1 cellular context compared by ENCODE assay signal in genomic region chr1:99681583-99681982, GRCh38.
TF ChIP-seq lines count a peak whose summit lies in the region.

No MANE protein-coding gene starts in this region.

TF ChIP-seq in GM23338, 12 proteins besides CTCF, POLR2A, EP300 and RAD21 (continued from another document):
- TF ChIP-seq, protein P1, sequence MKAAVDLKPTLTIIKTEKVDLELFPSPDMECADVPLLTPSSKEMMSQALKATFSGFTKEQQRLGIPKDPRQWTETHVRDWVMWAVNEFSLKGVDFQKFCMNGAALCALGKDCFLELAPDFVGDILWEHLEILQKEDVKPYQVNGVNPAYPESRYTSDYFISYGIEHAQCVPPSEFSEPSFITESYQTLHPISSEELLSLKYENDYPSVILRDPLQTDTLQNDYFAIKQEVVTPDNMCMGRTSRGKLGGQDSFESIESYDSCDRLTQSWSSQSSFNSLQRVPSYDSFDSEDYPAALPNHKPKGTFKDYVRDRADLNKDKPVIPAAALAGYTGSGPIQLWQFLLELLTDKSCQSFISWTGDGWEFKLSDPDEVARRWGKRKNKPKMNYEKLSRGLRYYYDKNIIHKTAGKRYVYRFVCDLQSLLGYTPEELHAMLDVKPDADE (IDR thresholded peaks at IDR 0.05), result no peak
- TF ChIP-seq ZNF114 (CRISPR knock-in tag; IDR thresholded peaks at IDR 0.05) (no peak), JUNB (IDR thresholded peaks at IDR 0.05; ENCODE audit: unreplicated experiment) (no peak), ZNF331 (CRISPR knock-in tag; IDR thresholded peaks at IDR 0.05; ENCODE audit: low read depth) (no peak), REST (IDR thresholded peaks at IDR 0.05; ENCODE audit: unreplicated experiment) (no peak), EZH2 (IDR thresholded peaks at IDR 0.05; ENCODE audit: low read depth, unreplicated experiment) (no peak), STAT1 (IDR thresholded peaks at IDR 0.05; ENCODE audit: unreplicated experiment) (no peak), EZH2phosphoT487 (IDR thresholded peaks at IDR 0.05; ENCODE audit: unreplicated experiment) (no peak)
